Comparison of ENCODE assay signal across 17 cellular contexts in the genomic region with DNA sequence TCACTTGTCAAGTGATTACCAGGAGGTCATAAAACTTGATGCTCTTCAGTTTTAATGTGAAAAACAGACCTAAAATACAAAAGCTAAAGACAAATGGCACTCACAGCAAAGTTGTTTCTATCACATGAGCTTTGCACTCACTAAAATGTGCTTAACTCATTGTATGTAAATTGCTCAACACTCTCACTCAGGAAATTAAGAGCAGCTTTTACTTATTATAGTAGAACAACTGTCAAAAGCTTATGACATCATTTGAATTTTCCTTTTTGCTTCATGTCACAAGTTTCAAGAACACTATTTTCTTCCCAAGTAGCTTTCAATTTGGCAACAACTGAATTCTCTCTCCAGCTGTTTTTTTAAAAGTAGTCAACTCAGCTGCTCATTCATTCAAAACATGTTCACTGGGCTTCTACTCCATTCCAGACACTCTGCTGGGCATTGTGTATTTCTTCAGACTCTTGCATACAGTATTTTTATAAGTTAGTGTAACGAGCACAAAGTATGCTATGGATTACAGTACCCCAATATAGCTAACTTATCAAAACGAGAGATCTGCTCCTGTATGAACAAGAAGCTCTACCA. TPM values are rescaled to one million over a fixed set of nuclear protein-coding genes. Genes with fewer than 3 reads are reported as not detected.
DNase-seq lines count a peak whose midpoint lies in the region; ATAC-seq, FAIRE-seq and TF ChIP-seq lines count a peak whose summit lies in the region.
"Had no signal": no experiment of that assay in that cellular context is flagged by ENCODE, and none has a peak within 500 bp of the region (broad histone marks: within the 10 kb centered on the region; RNA-seq: fewer than 3 reads in every experiment).

No MANE protein-coding gene starts in this region.

- H3K9ac ChIP-seq in OCI-LY1 (ENCODE audit: low read length), result no peak overlapping the region

- no peaks in the 10 kb centered on the region for H3F3A ChIP-seq in OCI-LY1 (ENCODE audit: insufficient read depth, low read length)

- no peaks in the 10 kb centered on the region for H3K27me3 ChIP-seq in A673 (replicated peaks; ENCODE audit: insufficient read depth, low read depth, low read length, poor library complexity)
- H3K27me3 ChIP-seq in OCI-LY1 (ENCODE audit: insufficient read depth, low read length), result no peaks in the 10 kb centered on the region
- H3K27me3 ChIP-seq in lower lobe of right lung (ENCODE audit: low read depth), result no peaks in the 10 kb centered on the region
- H3K27me3 ChIP-seq: hepatocyte, MG63, Peyer's patch had no signal

- H3K4me2 ChIP-seq in OCI-LY1 (ENCODE audit: low read length), result peak overlapping the region; percentile 20; the same call in 1 of the 2 replicates
- H3K4me2 ChIP-seq: hepatocyte had no signal

- peak; percentile 26 for FAIRE-seq in GM19239 (lab: Jason Lieb, UNC)
- FAIRE-seq: endometrium had no signal

- no peaks in the 10 kb centered on the region for H3K79me2 ChIP-seq in OCI-LY1 (ENCODE audit: insufficient read depth, low read length)
- H3K79me2 ChIP-seq: hepatocyte had no signal

- H3K9me3 ChIP-seq in A673 (ENCODE audit: low read depth, low read length, poor library complexity, severe bottlenecking), result no peaks in the 10 kb centered on the region
- no peaks in the 10 kb centered on the region for H3K9me3 ChIP-seq in OCI-LY1 (ENCODE audit: low read length)
- no peaks in the 10 kb centered on the region for H3K9me3 ChIP-seq in lower lobe of right lung
- H3K9me3 ChIP-seq: MG63, Peyer's patch had no signal

- intact Hi-C loops in A673 (cut with micrococcal nuclease; ENCODE audit: unreplicated experiment), result loop anchor here (10.0 kb wide), 1 partner anchor 136 kb away; no protein-coding TSS in a partner anchor
- intact Hi-C loops in lower lobe of right lung (cut with DNase I), result no loop called here

- peak; percentile 72 for DNase-seq in A673 (ENCODE audit: low spot score)
- no peak for DNase-seq in GM19239 (ENCODE audit: insufficient read length, low spot score)
- DNase-seq in fibroblast of the aortic adventitia (ENCODE audit: low read depth), result peak; percentile 42
- no peak for DNase-seq in NCI-H1930 (lab: John Stamatoyannopoulos, UW)
- DNase-seq in lower lobe of right lung, result no peak
- DNase-seq: activated CD4-positive, CD25-positive, alpha-beta regulatory T cell treated with anti-CD3 and anti-CD28 coated beads, Interleukin-2, amount 50 U/mL, for 72 hours; activated CD8-positive, alpha-beta memory T cell treated with anti-CD3 and anti-CD28 coated beads, Interleukin-2, amount 50 U/mL, for 48 hours; activated naive CD4-positive, alpha-beta T cell treated with anti-CD3 and anti-CD28 coated beads for 36 hours; MG63; NCI-H446; Peyer's patch; posterior cingulate gyrus had no signal

- POLR2A ChIA-PET in A673 (lab: Charles Lee; ENCODE audit: low non-redundant PET), result no interaction called here

- H3K4me3 ChIP-seq in A673 (ENCODE audit: low read depth, low read length, poor library complexity, severe bottlenecking), result no peak overlapping the region
- H3K4me3 ChIP-seq in OCI-LY1 (ENCODE audit: low read depth, low read length, poor library complexity, severe bottlenecking), result no peak overlapping the region
- no peak overlapping the region for H3K4me3 ChIP-seq in fibroblast of the aortic adventitia (ENCODE audit: low read depth, low read length)
- no peak overlapping the region for H3K4me3 ChIP-seq in lower lobe of right lung
- H3K4me3 ChIP-seq: hepatocyte, MG63, Peyer's patch had no signal

- H4K20me1 ChIP-seq in OCI-LY1 (ENCODE audit: insufficient read depth, low read length), result no peaks in the 10 kb centered on the region

- no peaks in the 10 kb centered on the region for H3K9me2 ChIP-seq in OCI-LY1 (ENCODE audit: low read depth, low read length)

- no peak overlapping the region for H3K27ac ChIP-seq in A673 (ENCODE audit: low read depth, low read length, poor library complexity, severe bottlenecking)
- peak overlapping the region; percentile 45 for H3K27ac ChIP-seq in OCI-LY1 (ENCODE audit: low read depth, low read length, poor library complexity, severe bottlenecking)
- H3K27ac ChIP-seq in lower lobe of right lung, result no peak overlapping the region
- H3K27ac ChIP-seq: hepatocyte, Peyer's patch had no signal

- BruUV-seq in A673 (replicated peaks; lab: Mats Ljungman, UMichigan), result no TSS peak

- CTCF ChIA-PET in A673 (lab: Charles Lee), result no interaction called here

- no peak overlapping the region for H2AFZ ChIP-seq in OCI-LY1 (ENCODE audit: low read length)
- H2AFZ ChIP-seq: hepatocyte had no signal

- H3K4me1 ChIP-seq in A673 (ENCODE audit: insufficient read depth, low read length, poor library complexity, severe bottlenecking) (peaks cover 10% of the 10 kb centered on the region), OCI-LY1 (ENCODE audit: insufficient read depth, low read length, severe bottlenecking) (peaks cover 9% of the 10 kb centered on the region), lower lobe of right lung (no peaks in the 10 kb centered on the region)
- H3K4me1 ChIP-seq: Peyer's patch had no signal

- no peak for ATAC-seq in GM21526 (IDR thresholded peaks at IDR 0.05; ENCODE audit: low FRiP score, unreplicated experiment)
- ATAC-seq in GM19463 (IDR thresholded peaks at IDR 0.05; ENCODE audit: unreplicated experiment), result no peak
- ATAC-seq in lower lobe of right lung, result no peak

- TF ChIP-seq CTCF in A673 (conservative IDR thresholded peaks at IDR 0.05; ENCODE audit: low read depth, low read length), result no peak
- no peak for TF ChIP-seq CTCF in OCI-LY1 (IDR thresholded peaks at IDR 0.05; ENCODE audit: low read length)
- TF ChIP-seq CTCF in fibroblast of the aortic adventitia (IDR thresholded peaks at IDR 0.05; ENCODE audit: insufficient read depth, low read length), result no peak
- TF ChIP-seq CTCF in lower lobe of right lung (IDR thresholded peaks at IDR 0.05), result no peak

- H3K36me3 ChIP-seq in A673 (ENCODE audit: insufficient read depth, low read length, poor library complexity, severe bottlenecking), result no peaks in the 10 kb centered on the region
- peaks cover 29% of the 10 kb centered on the region for H3K36me3 ChIP-seq in OCI-LY1 (ENCODE audit: insufficient read depth, low read length)
- peaks cover 30% of the 10 kb centered on the region for H3K36me3 ChIP-seq in lower lobe of right lung
- H3K36me3 ChIP-seq: MG63 had no signal

RNA-seq across cellular contexts. Expression of gene ATE1, which starts 46.9 kb away (rescaled TPM):
- total RNA-seq in A673 (2021), result 27.0 and 30.9 TPM in 2 replicates
- total RNA-seq in fibroblast of the aortic adventitia (ENCODE audit: low replicate concordance), result 39.9 and 53.2 TPM in 2 replicates
- total RNA-seq in lower lobe of right lung, result 26.0 TPM

Comparison
In these comparisons a context has a peak if more than half of its experiments do, and no peak if none do; other contexts are left out.
1. DNase-seq: peak in A673 (single experiment) and fibroblast of the aortic adventitia (single experiment); none in GM19239 (single experiment), NCI-H1930 (0 of 2) and lower lobe of right lung (single experiment).